In the genomic region with DNA sequence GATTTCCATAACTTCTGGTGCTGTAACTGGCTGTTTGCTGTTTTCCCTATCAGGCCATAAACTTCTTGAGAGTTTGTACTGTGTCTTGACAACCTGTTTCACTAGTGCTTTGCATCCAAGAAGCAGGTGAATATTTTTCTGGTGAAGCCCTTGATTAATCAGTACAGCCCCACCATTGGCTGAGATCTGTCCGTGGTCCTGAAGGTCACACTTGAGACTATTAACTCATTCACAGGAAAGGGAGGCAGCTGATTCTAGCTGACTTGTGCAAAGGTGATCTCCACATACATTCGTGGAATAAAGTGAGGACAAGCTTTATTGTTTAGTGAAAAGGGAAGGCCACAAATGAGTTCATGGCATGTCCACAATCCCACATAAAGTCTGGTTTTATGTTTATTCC, we compare ENCODE assay signal across 15 cellular contexts.
"Had no signal": no experiment of that assay in that cellular context is flagged by ENCODE, and none has a peak within 500 bp of the region (broad histone marks: within the 10 kb centered on the region; RNA-seq: fewer than 3 reads in every experiment).

No MANE protein-coding gene starts in this region.

- H3K9ac ChIP-seq: parathyroid adenoma had no signal

- H2AFZ ChIP-seq: parathyroid adenoma had no signal

- H3K36me3 ChIP-seq: adrenal gland, gastrocnemius medialis, heart right ventricle, left ventricle myocardium inferior, thoracic aorta had no signal

- H3K27ac ChIP-seq: adrenal gland, coronary artery, gastrocnemius medialis, heart right ventricle, left ventricle myocardium inferior, parathyroid adenoma, thoracic aorta had no signal

- H3K79me2 ChIP-seq: parathyroid adenoma had no signal

- H3K27me3 ChIP-seq: adrenal gland, gastrocnemius medialis had no signal

- H3K4me1 Mint-ChIP-seq: activated T-helper 17 cell treated with anti-CD3 and anti-CD28 coated beads, Interleukin-2, amount 50 U/mL, for 72 hours; stimulated activated naive CD8-positive, alpha-beta T cell treated with anti-CD3 and anti-CD28 coated beads, Interleukin-15, amount 100 ng/mL, for 72 hours had no signal

- H3K27me3 Mint-ChIP-seq: activated T-helper 17 cell treated with anti-CD3 and anti-CD28 coated beads, Interleukin-2, amount 50 U/mL, for 72 hours; stimulated activated naive CD8-positive, alpha-beta T cell treated with anti-CD3 and anti-CD28 coated beads, Interleukin-15, amount 100 ng/mL, for 72 hours had no signal

- H3K27ac Mint-ChIP-seq: activated T-helper 17 cell treated with anti-CD3 and anti-CD28 coated beads, Interleukin-2, amount 50 U/mL, for 72 hours; stimulated activated naive CD8-positive, alpha-beta T cell treated with anti-CD3 and anti-CD28 coated beads, Interleukin-15, amount 100 ng/mL, for 72 hours had no signal

- H3K4me3 ChIP-seq: adrenal gland, coronary artery, gastrocnemius medialis, heart right ventricle, left ventricle myocardium inferior, thoracic aorta had no signal

- H3K4me3 Mint-ChIP-seq: activated T-helper 17 cell treated with anti-CD3 and anti-CD28 coated beads, Interleukin-2, amount 50 U/mL, for 72 hours; stimulated activated naive CD8-positive, alpha-beta T cell treated with anti-CD3 and anti-CD28 coated beads, Interleukin-15, amount 100 ng/mL, for 72 hours had no signal

- ATAC-seq: activated T-helper 17 cell treated with anti-CD3 and anti-CD28 coated beads, Interleukin-2, amount 50 U/mL, for 72 hours; gastrocnemius medialis; heart right ventricle; stimulated activated naive CD8-positive, alpha-beta T cell treated with anti-CD3 and anti-CD28 coated beads, Interleukin-15, amount 100 ng/mL, for 72 hours had no signal

- H3K9me3 ChIP-seq: adrenal gland, gastrocnemius medialis, thoracic aorta had no signal

- DNase-seq: activated CD4-positive, alpha-beta T cell treated with anti-CD3 and anti-CD28 coated beads, Interleukin-2, amount 50 U/mL, for 1 hour; activated naive CD4-positive, alpha-beta T cell treated with anti-CD3 and anti-CD28 coated beads, Interleukin-2, amount 50 U/mL, for 16 hours; activated T-cell treated with anti-CD3 and anti-CD28 coated beads for 4 hours; adrenal gland; central memory CD4-positive, alpha-beta T cell; effector memory CD4-positive, alpha-beta T cell; gastrocnemius medialis; heart right ventricle; left ventricle myocardium inferior; stimulated activated CD4-positive, alpha-beta T cell treated with anti-CD3 and anti-CD28 coated beads, Interleukin-4, amount 100 ng/mL, for 24 hours; stimulated activated naive CD8-positive, alpha-beta T cell treated with anti-CD3 and anti-CD28 coated beads, Interleukin-15, amount 100 ng/mL, for 72 hours had no signal

- H3K4me1 ChIP-seq: adrenal gland, gastrocnemius medialis, heart right ventricle, left ventricle myocardium inferior, parathyroid adenoma had no signal
